In the genomic region with DNA sequence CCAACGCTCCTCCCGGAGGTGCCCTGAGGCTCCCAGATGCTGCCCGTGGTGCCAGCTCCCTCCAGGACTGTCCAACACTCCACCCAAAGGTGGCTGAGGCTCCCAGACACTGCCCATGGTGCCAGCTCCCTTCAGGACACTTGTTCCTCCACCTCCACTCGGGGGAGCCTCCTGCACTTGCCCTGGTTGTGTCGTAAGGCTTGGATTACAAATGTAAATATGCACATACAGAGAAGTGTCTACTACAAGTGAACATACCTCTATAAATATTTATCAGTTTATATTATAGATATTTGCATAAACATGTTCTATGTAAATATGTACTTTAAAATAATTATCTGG, we compare ENCODE assay signal across 26 cellular contexts.
A peak's percentile ranks its signal among the peaks of the same experiment; 100 is the strongest.
DNase-seq lines count a peak whose midpoint lies in the region; ATAC-seq, FAIRE-seq and TF ChIP-seq lines count a peak whose summit lies in the region.
"Had no signal": no experiment of that assay in that cellular context is flagged by ENCODE, and none has a peak within 500 bp of the region (broad histone marks: within the 10 kb centered on the region; RNA-seq: fewer than 3 reads in every experiment).

No MANE protein-coding gene starts in this region.

- ATAC-seq in heart right ventricle (no peak), Right ventricle myocardium superior (ENCODE audit: poor library complexity) (no peak), upper lobe of right lung (no peak), pancreas (no peak), GM18520 (IDR thresholded peaks at IDR 0.05; ENCODE audit: unreplicated experiment) (no peak)
- ATAC-seq: activated CD4-positive, alpha-beta T cell treated with anti-CD3 and anti-CD28 coated beads for 36 hours; esophagus mucosa; left lobe of liver had no signal

- H3K4me1 ChIP-seq in heart right ventricle: peaks cover 10 to 52% (median 30%) of the 10 kb centered on the region in 9 donors
- H3K4me1 ChIP-seq in mesodermal cell (ENCODE audit: control insufficient read depth, insufficient read depth, low read length, poor library complexity, severe bottlenecking): peaks cover 38% of the 10 kb centered on the region
- H3K4me1 ChIP-seq in upper lobe of right lung: peaks cover 23% of the 10 kb centered on the region
- H3K4me1 ChIP-seq in pancreas: no peaks in the 10 kb centered on the region

- H3K36me3 ChIP-seq in heart right ventricle (no peaks in the 10 kb centered on the region), mesodermal cell (ENCODE audit: control insufficient read depth, insufficient read depth, low read length) (no peaks in the 10 kb centered on the region), upper lobe of right lung (no peaks in the 10 kb centered on the region), pancreas (no peaks in the 10 kb centered on the region)

- H3K4me3 ChIP-seq in heart right ventricle (no peak overlapping the region), mesodermal cell (ENCODE audit: extremely low read depth, insufficient read depth, low read length, poor library complexity, severe bottlenecking) (no peak overlapping the region), upper lobe of right lung (no peak overlapping the region), pancreas (no peak overlapping the region)

- no peak overlapping the region for H3K4me3 Mint-ChIP-seq in chondrocyte (ENCODE audit: unreplicated experiment)
- H3K4me3 Mint-ChIP-seq: activated CD4-positive, alpha-beta T cell treated with anti-CD3 and anti-CD28 coated beads for 36 hours; activated naive CD4-positive, alpha-beta T cell treated with anti-CD3 and anti-CD28 coated beads, Interleukin-2, amount 50 U/mL, for 24 hours had no signal

- no peak for DNase-seq in heart right ventricle
- no peak for DNase-seq in Right ventricle myocardium superior
- no peak for DNase-seq in chondrocyte (ENCODE audit: low spot score)
- no peak for DNase-seq in upper lobe of right lung
- DNase-seq in dedifferentiated amniotic fluid mesenchymal stem cell (ENCODE audit: extremely low spot score): no peak
- no peak for DNase-seq in pancreas
- DNase-seq: activated CD4-positive, alpha-beta T cell treated with anti-CD3 and anti-CD28 coated beads for 36 hours; activated T-cell treated with anti-CD3 and anti-CD28 coated beads, Interleukin-2, amount 50 U/mL, for 48 hours; C1 segment of cervical spinal cord; cerebellar nuclear complex; effector CD4-positive, alpha-beta T cell; GDM1; NCI-H1092; NCI-H2029 treated with DMSO at 0.1 percent for 48 hours; NCI-H446; retina; stimulated activated CD8-positive, alpha-beta memory T cell treated with anti-CD3 and anti-CD28 coated beads, Interleukin-4, amount 100 ng/mL, for 48 hours; substantia nigra had no signal

- no peaks in the 10 kb centered on the region for H3K36me3 Mint-ChIP-seq in chondrocyte (ENCODE audit: low read depth)
- H3K36me3 Mint-ChIP-seq: activated naive CD4-positive, alpha-beta T cell treated with anti-CD3 and anti-CD28 coated beads, Interleukin-2, amount 50 U/mL, for 24 hours had no signal

- H3K27ac ChIP-seq in heart right ventricle (peak overlapping the region in 7 of 10 donors; percentile 8 to 75 (median 50)), mesodermal cell (ENCODE audit: low read depth, low read length, severe bottlenecking) (peak overlapping the region; percentile 23), upper lobe of right lung (peak overlapping the region; percentile 8), pancreas (no peak overlapping the region)

- 85 to 93% methylated on average over 5 of the region's 5 CpGs for WGBS in heart right ventricle, 2 donors
- 79 to 83% methylated on average over 3 of the region's 5 CpGs for WGBS in mesodermal cell (ENCODE audit: insufficient coverage in 2 of 2), 2 experiments
- 62 to 79% methylated on average over 5 of the region's 5 CpGs for WGBS in pancreas, 2 donors

- no peaks in the 10 kb centered on the region for H3K4me1 Mint-ChIP-seq in chondrocyte (ENCODE audit: low read depth)
- H3K4me1 Mint-ChIP-seq: activated CD4-positive, alpha-beta T cell treated with anti-CD3 and anti-CD28 coated beads for 36 hours; activated naive CD4-positive, alpha-beta T cell treated with anti-CD3 and anti-CD28 coated beads, Interleukin-2, amount 50 U/mL, for 24 hours had no signal

- H3K27me3 ChIP-seq in heart right ventricle (peaks cover 0 to 7% (median 0%) of the 10 kb centered on the region in 7 donors), upper lobe of right lung (no peaks in the 10 kb centered on the region), pancreas (no peaks in the 10 kb centered on the region)

- no peak for FAIRE-seq in pancreas (lab: Jason Lieb, UNC)
- FAIRE-seq: astrocyte, H1, TTC549 had no signal

- H3K9me3 ChIP-seq in heart right ventricle (no peaks in the 10 kb centered on the region), mesodermal cell (ENCODE audit: control insufficient read depth, low read length) (no peaks in the 10 kb centered on the region), upper lobe of right lung (no peaks in the 10 kb centered on the region), pancreas (no peaks in the 10 kb centered on the region)

- H3K9me3 Mint-ChIP-seq in chondrocyte (ENCODE audit: low read depth): no peaks in the 10 kb centered on the region
- H3K9me3 Mint-ChIP-seq: activated naive CD4-positive, alpha-beta T cell treated with anti-CD3 and anti-CD28 coated beads, Interleukin-2, amount 50 U/mL, for 24 hours had no signal

- H3K27me3 Mint-ChIP-seq in chondrocyte (ENCODE audit: low read depth): no peaks in the 10 kb centered on the region
- H3K27me3 Mint-ChIP-seq: activated naive CD4-positive, alpha-beta T cell treated with anti-CD3 and anti-CD28 coated beads, Interleukin-2, amount 50 U/mL, for 24 hours had no signal

- H3K27ac Mint-ChIP-seq in chondrocyte (ENCODE audit: unreplicated experiment): no peak overlapping the region
- H3K27ac Mint-ChIP-seq: activated CD4-positive, alpha-beta T cell treated with anti-CD3 and anti-CD28 coated beads for 36 hours; activated naive CD4-positive, alpha-beta T cell treated with anti-CD3 and anti-CD28 coated beads, Interleukin-2, amount 50 U/mL, for 24 hours had no signal

- intact Hi-C loops in heart right ventricle (cut with DNase I) (no loop called here), Right ventricle myocardium superior (cut with DNase I) (no loop called here), upper lobe of right lung (cut with DNase I) (no loop called here), pancreas (cut with DNase I) (no loop called here)

- TF ChIP-seq CTCF in heart right ventricle (IDR thresholded peaks at IDR 0.05) (no peak), chondrocyte (IDR thresholded peaks at IDR 0.05) (peak; percentile 18), upper lobe of right lung (IDR thresholded peaks at IDR 0.05) (no peak), pancreas (IDR thresholded peaks at IDR 0.05) (no peak)

Comparison
In these comparisons a context has a peak if more than half of its experiments do, and no peak if none do; other contexts are left out.
1. H3K27ac ChIP-seq: peak in heart right ventricle (7 of 10), mesodermal cell (single experiment) and upper lobe of right lung (single experiment); none in pancreas (0 of 4).